Comparison of ENCODE assay signal across 14 cellular contexts in genomic region chr19:40272261-40272660, GRCh38. TPM values are rescaled to one million over a fixed set of nuclear protein-coding genes. Genes with fewer than 3 reads are reported as not detected.
"Had no signal": no experiment of that assay in that cellular context is flagged by ENCODE, and none has a peak within 500 bp of the region (broad histone marks: within the 10 kb centered on the region; RNA-seq: fewer than 3 reads in every experiment).

No MANE protein-coding gene starts in this region.

- H3K4me3 ChIP-seq: adrenal gland, lung, right atrium auricular region had no signal

- H3K4me3 Mint-ChIP-seq: activated T-cell treated with anti-CD3 and anti-CD28 coated beads, Interleukin-2, amount 50 U/mL, for 72 hours; central memory CD8-positive, alpha-beta T cell; dendritic cell treated with granulocyte-macrophage colony-stimulating factor and Interleukin-4, amounts not matched to agents 40 ng/mL and 50 ng/mL, for 4 days; type B pancreatic cell had no signal

- H3K27ac Mint-ChIP-seq: activated T-cell treated with anti-CD3 and anti-CD28 coated beads, Interleukin-2, amount 50 U/mL, for 72 hours; dendritic cell treated with granulocyte-macrophage colony-stimulating factor and Interleukin-4, amounts not matched to agents 40 ng/mL and 50 ng/mL, for 4 days; type B pancreatic cell had no signal

- H3K9me3 Mint-ChIP-seq: activated T-cell treated with anti-CD3 and anti-CD28 coated beads, Interleukin-2, amount 50 U/mL, for 72 hours; central memory CD8-positive, alpha-beta T cell; dendritic cell treated with granulocyte-macrophage colony-stimulating factor and Interleukin-4, amounts not matched to agents 40 ng/mL and 50 ng/mL, for 4 days; naive B cell; type B pancreatic cell had no signal

- H3K36me3 ChIP-seq: adrenal gland, right atrium auricular region had no signal

- ATAC-seq: activated T-cell treated with anti-CD3 and anti-CD28 coated beads, Interleukin-2, amount 50 U/mL, for 72 hours; left cardiac atrium had no signal

- H3K27me3 Mint-ChIP-seq: central memory CD8-positive, alpha-beta T cell; dendritic cell treated with granulocyte-macrophage colony-stimulating factor and Interleukin-4, amounts not matched to agents 40 ng/mL and 50 ng/mL, for 4 days; naive B cell; type B pancreatic cell had no signal

- DNase-seq: activated CD4-positive, alpha-beta T cell treated with anti-CD3 and anti-CD28 coated beads, Interleukin-2, amount 50 U/mL, for 4 hours; activated CD4-positive, CD25-positive, alpha-beta regulatory T cell treated with anti-CD3 and anti-CD28 coated beads, Interleukin-2, amount 50 U/mL, for 72 hours; activated T-cell treated with anti-CD3 and anti-CD28 coated beads, Interleukin-2, amount 50 U/mL, for 72 hours; adrenal gland; left cardiac atrium; naive B cell; small intestine; T-helper 2 cell had no signal

- H3K27ac ChIP-seq: adrenal gland, right atrium auricular region had no signal

- H3K27me3 ChIP-seq: adrenal gland, right atrium auricular region had no signal

- H3K9me3 ChIP-seq: adrenal gland, right atrium auricular region had no signal

RNA-seq across cellular contexts. Expression of gene CCNP, which starts 45.8 kb away (rescaled TPM):
- total RNA-seq: right atrium auricular region had no signal

RNA-seq across cellular contexts. Expression of gene TTC9B, which starts 54.1 kb away (rescaled TPM):
- total RNA-seq: activated T-cell treated with anti-CD3 and anti-CD28 coated beads, Interleukin-2, amount 50 U/mL, for 72 hours; left cardiac atrium; lung; right atrium auricular region had no signal
- polyA plus RNA-seq: esophagus, lung had no signal
